Comparison of ENCODE assay signal across 22 cellular contexts in the genomic region with DNA sequence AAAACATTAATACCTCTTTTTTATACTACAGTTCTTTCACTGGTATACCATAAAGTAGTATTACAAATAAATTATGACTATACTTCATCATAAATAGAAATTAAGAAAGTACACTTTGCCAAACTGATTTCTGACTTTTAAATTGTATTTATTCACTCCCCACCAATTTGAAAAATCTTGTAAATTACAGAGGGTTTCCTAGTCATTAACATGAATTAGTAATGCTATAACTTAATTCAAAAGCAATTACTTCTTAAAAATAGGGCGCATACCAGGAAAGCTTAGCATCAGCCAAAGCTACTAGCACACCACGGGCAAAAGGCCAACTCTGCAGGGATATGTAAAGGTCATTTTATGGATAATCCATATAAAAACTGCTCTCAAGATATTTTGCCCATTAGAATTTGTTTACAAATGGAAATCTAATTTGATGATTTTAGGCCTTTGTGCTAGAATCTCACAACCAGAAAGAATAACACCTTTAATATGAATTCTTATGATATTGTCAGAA.
"Had no signal": no experiment of that assay in that cellular context is flagged by ENCODE, and none has a peak within 500 bp of the region (broad histone marks: within the 10 kb centered on the region; RNA-seq: fewer than 3 reads in every experiment).

No MANE protein-coding gene starts in this region.

- H3K4me3 Mint-ChIP-seq: activated CD4-positive, alpha-beta T cell treated with anti-CD3 and anti-CD28 coated beads, Interleukin-2, amount 10 ng/mL, durations not matched to agents 7 days and 5 days; activated CD8-positive, alpha-beta T cell treated with anti-CD3 and anti-CD28 coated beads, Interleukin-2, amount 10 ng/mL, durations not matched to agents 7 days and 5 days; activated naive CD4-positive, alpha-beta T cell treated with anti-CD3 and anti-CD28 coated beads, Interleukin-2, amount 50 U/mL, for 24 hours; stimulated activated memory B cell treated with anti-CD40 and anti-IgM and Interleukin-4, amounts not matched to agents 10 μg/mL and 1 μg/mL and 100 μg/mL, for 72 hours had no signal

- H3K9me3 Mint-ChIP-seq: activated naive CD4-positive, alpha-beta T cell treated with anti-CD3 and anti-CD28 coated beads, Interleukin-2, amount 50 U/mL, for 24 hours had no signal

- H3K27ac Mint-ChIP-seq: activated CD4-positive, alpha-beta T cell treated with anti-CD3 and anti-CD28 coated beads, Interleukin-2, amount 10 ng/mL, durations not matched to agents 7 days and 5 days; activated CD8-positive, alpha-beta T cell treated with anti-CD3 and anti-CD28 coated beads, Interleukin-2, amount 10 ng/mL, durations not matched to agents 7 days and 5 days; activated naive CD4-positive, alpha-beta T cell treated with anti-CD3 and anti-CD28 coated beads, Interleukin-2, amount 50 U/mL, for 24 hours; stimulated activated memory B cell treated with anti-CD40 and anti-IgM and Interleukin-4, amounts not matched to agents 10 μg/mL and 1 μg/mL and 100 μg/mL, for 72 hours had no signal

- H3K4me1 Mint-ChIP-seq: activated CD4-positive, alpha-beta T cell treated with anti-CD3 and anti-CD28 coated beads, Interleukin-2, amount 10 ng/mL, durations not matched to agents 7 days and 5 days; activated naive CD4-positive, alpha-beta T cell treated with anti-CD3 and anti-CD28 coated beads, Interleukin-2, amount 50 U/mL, for 24 hours; naive B cell; stimulated activated memory B cell treated with anti-CD40 and anti-IgM and Interleukin-4, amounts not matched to agents 10 μg/mL and 1 μg/mL and 100 μg/mL, for 72 hours had no signal

- H3K27me3 ChIP-seq: left lung, right lobe of liver, stomach, suprapubic skin, tibial nerve had no signal

- H3K27me3 Mint-ChIP-seq: activated CD4-positive, alpha-beta T cell treated with anti-CD3 and anti-CD28 coated beads, Interleukin-2, amount 10 ng/mL, durations not matched to agents 7 days and 5 days; activated naive CD4-positive, alpha-beta T cell treated with anti-CD3 and anti-CD28 coated beads, Interleukin-2, amount 50 U/mL, for 24 hours; naive B cell; stimulated activated memory B cell treated with anti-CD40 and anti-IgM and Interleukin-4, amounts not matched to agents 10 μg/mL and 1 μg/mL and 100 μg/mL, for 72 hours had no signal

- H3K4me1 ChIP-seq: left lung, parathyroid adenoma, right lobe of liver, stomach, suprapubic skin, tibial nerve had no signal

- H3K9me3 ChIP-seq: right lobe of liver had no signal

- H3K36me3 ChIP-seq: right lobe of liver had no signal

- H3K9ac ChIP-seq: parathyroid adenoma had no signal

- DNase-seq: activated CD4-positive, alpha-beta T cell treated with anti-CD3 and anti-CD28 coated beads, Interleukin-2, amount 10 ng/mL, durations not matched to agents 7 days and 5 days; activated CD8-positive, alpha-beta T cell treated with anti-CD3 and anti-CD28 coated beads, Interleukin-2, amount 10 ng/mL, durations not matched to agents 7 days and 5 days; activated gamma-delta T cell treated with Interleukin-2 at 50 U/mL for 16 hours; activated T-cell treated with anti-CD3 and anti-CD28 coated beads, Interleukin-2, amount 50 U/mL, for 1 hour; aorta; cerebellar nuclear complex; foreskin fibroblast; kidney glomerular epithelial cell; left lung; naive B cell; nucleus accumbens; right lobe of liver; stimulated activated CD4-positive, alpha-beta T cell treated with anti-CD3 and anti-CD28 coated beads, Interleukin-2, amount 100 ng/mL, for 24 hours; stomach had no signal

- H3K4me3 ChIP-seq: left lung, lung, right lobe of liver, skin epidermis, stomach, suprapubic skin, tibial nerve had no signal

- FAIRE-seq: bronchial epithelial cell had no signal
